8 cellular contexts compared by ENCODE assay signal in genomic region chr15:55289573-55290360, GRCh38. TPM values are rescaled to one million over a fixed set of nuclear protein-coding genes. Genes with fewer than 3 reads are reported as not detected.
A peak's percentile ranks its signal among the peaks of the same experiment; 100 is the strongest.
DNase-seq lines count a peak whose midpoint lies in the region; ATAC-seq and TF ChIP-seq lines count a peak whose summit lies in the region.

RAB27A (minus strand) TSS chr15:55289813; CDS start chr15:55234934, 54,879 bp downstream.

- no peaks in the 10 kb centered on the region for H3K9me3 Mint-ChIP-seq in chondrocyte (ENCODE audit: low read depth)

- H3K27ac Mint-ChIP-seq in chondrocyte (ENCODE audit: unreplicated experiment): peak within 1 kb of the TSS; percentile 84

- no peaks in the 10 kb centered on the region for H3K27me3 Mint-ChIP-seq in chondrocyte (ENCODE audit: low read depth)

- ATAC-seq in HG02588 (IDR thresholded peaks at IDR 0.05; ENCODE audit: unreplicated experiment) (peak; percentile 70), left lung (peak; percentile 87)

- TF ChIP-seq CTCF in chondrocyte (IDR thresholded peaks at IDR 0.05): no peak
- no peak for TF ChIP-seq CTCF in left lung (IDR thresholded peaks at IDR 0.05)

- peak; percentile 11 to 48 (median 44) for DNase-seq in NCI-H1417 (lab: John Stamatoyannopoulos, UW)
- DNase-seq in NCI-H1417 treated with DMSO at 0.1 percent for 48 hours (lab: John Stamatoyannopoulos, UW): no peak
- DNase-seq in NCI-H1105 (lab: John Stamatoyannopoulos, UW): peak; percentile 22
- peak; percentile 68 to 76 for DNase-seq in activated CD4-positive, alpha-beta T cell treated with anti-CD3 and anti-CD28 coated beads for 24 hours (ENCODE audit: low read depth in 2 of 2)
- no peak for DNase-seq in chondrocyte (ENCODE audit: low spot score)
- peak; percentile 84 to 94 for DNase-seq in left lung
- peak; percentile 84 for DNase-seq in stimulated activated CD4-positive, alpha-beta T cell treated with anti-CD3 and anti-CD28 coated beads, Interleukin-4, amount 100 ng/mL, for 24 hours

- H3K36me3 Mint-ChIP-seq in chondrocyte (ENCODE audit: low read depth): no peaks in the 10 kb centered on the region

- peaks cover 5 to 54% of the 10 kb centered on the region in 2 donors for H3K4me1 ChIP-seq in left lung

- peak within 1 kb of the TSS; percentile 83 to 91 for H3K4me3 ChIP-seq in left lung

- intact Hi-C loops in left lung (cut with DNase I): loop anchor here in 1 of 2 donors (5.0 kb wide), 1 partner anchor 72 kb away; no protein-coding TSS in a partner anchor

- H3K27me3 ChIP-seq in left lung: no peaks in the 10 kb centered on the region

- H3K4me3 Mint-ChIP-seq in chondrocyte (ENCODE audit: unreplicated experiment): peak within 1 kb of the TSS; percentile 86

- peaks cover 14% of the 10 kb centered on the region for H3K4me1 Mint-ChIP-seq in chondrocyte (ENCODE audit: low read depth)

- no peaks in the 10 kb centered on the region for H3K36me3 ChIP-seq in left lung

- no peaks in the 10 kb centered on the region for H3K9me3 ChIP-seq in left lung

- peak within 1 kb of the TSS; percentile 96 to 99 for H3K27ac ChIP-seq in left lung

RNA-seq across cellular contexts. Expression of gene RAB27A, which starts in this region (rescaled TPM):
- total RNA-seq in chondrocyte: 16.8 to 18.3 TPM (median 17.5 TPM) in 3 replicates
- 10 to 100 TPM; 58.1 to 85.7 TPM for total RNA-seq in left lung

Comparison
In these comparisons a context has a peak if more than half of its experiments do, and no peak if none do; other contexts are left out.
1. DNase-seq: peak in NCI-H1417 (3 of 3), NCI-H1105 (single experiment), activated CD4-positive, alpha-beta T cell treated with anti-CD3 and anti-CD28 coated beads for 24 hours (2 of 2), left lung (2 of 2) and stimulated activated CD4-positive, alpha-beta T cell treated with anti-CD3 and anti-CD28 coated beads, Interleukin-4, amount 100 ng/mL, for 24 hours (single experiment); none in NCI-H1417 treated with DMSO at 0.1 percent for 48 hours (single experiment) and chondrocyte (single experiment).